In genomic region chr1:33426906-33427305, GRCh38 we compare ENCODE assay signal across 20 cellular contexts. TPM values are rescaled to one million over a fixed set of nuclear protein-coding genes. Genes with fewer than 3 reads are reported as not detected.
DNase-seq lines count a peak whose midpoint lies in the region; ATAC-seq, FAIRE-seq and TF ChIP-seq lines count a peak whose summit lies in the region.
"Had no signal": no experiment of that assay in that cellular context is flagged by ENCODE, and none has a peak within 500 bp of the region (broad histone marks: within the 10 kb centered on the region; RNA-seq: fewer than 3 reads in every experiment).

No MANE protein-coding gene starts in this region.

- no peak overlapping the region for H3K9ac ChIP-seq in kidney (ENCODE audit: low read length in 2 of 2)

- FAIRE-seq in kidney (lab: Jason Lieb, UNC), result no peak
- FAIRE-seq: A549, G401.6, GM12892, HTR-8/SVneo had no signal

- ATAC-seq in heart right ventricle (no peak), left cardiac atrium (no peak), psoas muscle (no peak), GM18867 (IDR thresholded peaks at IDR 0.05; ENCODE audit: unreplicated experiment) (no peak)
- ATAC-seq: A549, GM23338 had no signal

- peaks cover 0 to 57% (median 37%) of the 10 kb centered on the region in 9 donors for H3K4me1 ChIP-seq in heart right ventricle
- H3K4me1 ChIP-seq in psoas muscle, result peaks cover 33% of the 10 kb centered on the region
- peaks cover 0 to 16% of the 10 kb centered on the region in 2 donors for H3K4me1 ChIP-seq in kidney (ENCODE audit: control insufficient read depth in 1 of 2, insufficient read depth in 1 of 2, low read depth in 1 of 2, low read length in 2 of 2)

- no peaks in the 10 kb centered on the region for H3K9me3 ChIP-seq in heart right ventricle
- H3K9me3 ChIP-seq in psoas muscle, result no peaks in the 10 kb centered on the region
- no peaks in the 10 kb centered on the region for H3K9me3 ChIP-seq in kidney (ENCODE audit: control insufficient read depth in 1 of 2, low read length in 2 of 2)
- H3K9me3 ChIP-seq: A549 had no signal

- H3K27ac ChIP-seq in heart right ventricle (peak overlapping the region in 9 of 10 donors; percentile 6 to 88 (median 36)), psoas muscle (peak overlapping the region; percentile 60), kidney (ENCODE audit: low read depth in 2 of 2, low read length in 2 of 2) (no peak overlapping the region)
- H3K27ac ChIP-seq: A549, C4-2B had no signal

- WGBS in heart right ventricle, 2 donors, result 53 to 64% methylated on average over 3 of the region's 3 CpGs
- WGBS in psoas muscle, 3 donors, result 23 to 38% (median 30%) methylated on average over 3 of the region's 3 CpGs

- intact Hi-C loops in heart right ventricle (cut with DNase I), result loop anchor here in 3 of 10 donors (5.0 kb wide), 2 partner anchors 40 to 45 kb away; no protein-coding TSS in a partner anchor
- intact Hi-C loops in left cardiac atrium (cut with DNase I), result loop anchor here in 1 of 2 donors (5.0 kb wide), 1 partner anchor 40 kb away; no protein-coding TSS in a partner anchor
- intact Hi-C loops in psoas muscle (cut with DNase I), result loop anchor here in 1 of 2 donors (2.0 to 5.0 kb wide), 2 partner anchors 14 to 35 kb away; no protein-coding TSS in a partner anchor
- intact Hi-C loops in kidney (cut with DNase I), result no loop called here

- DNase-seq in heart right ventricle (no peak), left cardiac atrium (no peak), NCI-H2081 (lab: John Stamatoyannopoulos, UW) (peak; percentile 28 to 78), RPMI7951 (ENCODE audit: low read depth) (peak; percentile 77), psoas muscle (no peak), kidney (no peak), GM03348 (ENCODE audit: low spot score) (no peak)
- DNase-seq: COR-L47, DMS79, NCI-H187, NCI-H2171 treated with DMSO at 0.1 percent for 48 hours, NCI-H510A treated with DMSO at 0.1 percent for 48 hours, SHP77 treated with DMSO at 0.1 percent for 48 hours had no signal

- H3K4me3 ChIP-seq in heart right ventricle (no peak overlapping the region), psoas muscle (no peak overlapping the region), kidney (ENCODE audit: low read length in 2 of 2) (no peak overlapping the region)
- H3K4me3 ChIP-seq: A549, GM23338 had no signal

- no peak for TF ChIP-seq CTCF in heart right ventricle (IDR thresholded peaks at IDR 0.05)
- TF ChIP-seq CTCF in psoas muscle (IDR thresholded peaks at IDR 0.05), result no peak
- TF ChIP-seq CTCF in kidney (IDR thresholded peaks at IDR 0.05; ENCODE audit: borderline replicate concordance, extremely low read depth, insufficient read depth), result no peak

- peaks cover 0 to 6% (median 0%) of the 10 kb centered on the region in 9 donors for H3K36me3 ChIP-seq in heart right ventricle
- H3K36me3 ChIP-seq in psoas muscle (ENCODE audit: insufficient read depth in 1 of 2, low read depth in 1 of 2), result peaks cover 2 to 6% of the 10 kb centered on the region in 2 donors
- H3K36me3 ChIP-seq in kidney (ENCODE audit: control insufficient read depth in 1 of 2, insufficient read depth in 2 of 2, low read length in 2 of 2), result no peaks in the 10 kb centered on the region

- H3K27me3 ChIP-seq in heart right ventricle, result no peaks in the 10 kb centered on the region
- H3K27me3 ChIP-seq in psoas muscle (ENCODE audit: insufficient read depth in 3 of 3, low read length in 2 of 3), result no peaks in the 10 kb centered on the region

RNA-seq across cellular contexts. Expression of gene PHC2, which starts 4.0 kb away (rescaled TPM):
- total RNA-seq in heart right ventricle (100 to 1,000 TPM in 5 of 10 donors, 10 to 100 TPM in 5; 96.7 to 136 (median 102) TPM), left cardiac atrium (100 to 1,000 TPM in 1 of 2 donors, 10 to 100 TPM in 1; 75.0 to 139 TPM), psoas muscle (100 to 1,000 TPM in 3 of 4 donors, 10 to 100 TPM in 1; 74.1 to 427 (median 339) TPM), kidney (149 TPM)
- polyA plus RNA-seq in heart right ventricle (10 to 100 TPM; 81.2 to 95.4 TPM), psoas muscle (100 to 1,000 TPM; 221 to 393 (median 338) TPM), kidney (ENCODE audit: insufficient read depth, low read depth, low replicate concordance) (118 TPM)
- 124 and 142 TPM in 2 replicates for total RNA-seq in RPMI7951 (2014; rRNA removed; shearing (Covaris generic))

RNA-seq across cellular contexts. Expression of gene ZSCAN20, which starts 45.5 kb away (rescaled TPM):
- total RNA-seq in heart right ventricle (1 to 10 TPM; 3.4 to 9.3 (median 5.8) TPM), left cardiac atrium (1 to 10 TPM; 4.4 to 5.2 TPM), psoas muscle (1 to 10 TPM; 2.0 to 4.9 (median 3.3) TPM), kidney (6.3 TPM)
- polyA plus RNA-seq in heart right ventricle (1 to 10 TPM in 1 of 2 donors, under 1 TPM in 1; 0.83 to 1.6 TPM), psoas muscle (1 to 10 TPM in 1 of 3 donors, under 1 TPM in 2; 0.75 to 3.2 (median 0.85) TPM), kidney (ENCODE audit: insufficient read depth, low read depth, low replicate concordance) (0.99 TPM)
- total RNA-seq in RPMI7951 (2014; rRNA removed; shearing (Covaris generic)), result 5.5 and 5.6 TPM in 2 replicates

Comparison
In these comparisons a context has a peak if more than half of its experiments do, and no peak if none do; other contexts are left out.
1. DNase-seq: peak in NCI-H2081 (2 of 2) and RPMI7951 (single experiment); none in heart right ventricle (0 of 2), left cardiac atrium (single experiment), psoas muscle (0 of 2), kidney (single experiment) and GM03348 (single experiment).
2. H3K27ac ChIP-seq: peak in heart right ventricle (9 of 10) and psoas muscle (single experiment); none in kidney (0 of 2).